Comparison of ENCODE assay signal across 22 cellular contexts in genomic region chr10:125005312-125006187, GRCh38.
DNase-seq lines count a peak whose midpoint lies in the region; ATAC-seq and TF ChIP-seq lines count a peak whose summit lies in the region.
"Had no signal": no experiment of that assay in that cellular context is flagged by ENCODE, and none has a peak within 500 bp of the region (broad histone marks: within the 10 kb centered on the region; RNA-seq: fewer than 3 reads in every experiment).

No MANE protein-coding gene starts in this region.

- no peaks in the 10 kb centered on the region for H3K9me3 ChIP-seq in endodermal cell (ENCODE audit: control insufficient read depth, low read length)
- H3K9me3 ChIP-seq in uterus, result no peaks in the 10 kb centered on the region
- H3K9me3 ChIP-seq in gastrocnemius medialis, result no peaks in the 10 kb centered on the region
- no peaks in the 10 kb centered on the region for H3K9me3 ChIP-seq in CD8-positive, alpha-beta T cell (ENCODE audit: low read length)
- H3K9me3 ChIP-seq: testis had no signal

- no peaks in the 10 kb centered on the region for H3K4me1 ChIP-seq in endodermal cell (ENCODE audit: control insufficient read depth, insufficient read depth, low read length)
- H3K4me1 ChIP-seq in uterus, result peaks cover 7 to 10% of the 10 kb centered on the region in 2 donors
- peaks cover 55 to 73% of the 10 kb centered on the region in 2 donors for H3K4me1 ChIP-seq in gastrocnemius medialis
- no peaks in the 10 kb centered on the region for H3K4me1 ChIP-seq in CD8-positive, alpha-beta T cell (ENCODE audit: insufficient read depth, low read length)

- H3K27me3 ChIP-seq in endodermal cell (ENCODE audit: control insufficient read depth, insufficient read depth, low read length, poor library complexity, severe bottlenecking), result no peaks in the 10 kb centered on the region
- H3K27me3 ChIP-seq in uterus, result no peaks in the 10 kb centered on the region
- H3K27me3 ChIP-seq in gastrocnemius medialis, result no peaks in the 10 kb centered on the region
- no peaks in the 10 kb centered on the region for H3K27me3 ChIP-seq in CD8-positive, alpha-beta T cell (ENCODE audit: insufficient read depth, low read length)
- H3K27me3 ChIP-seq: testis had no signal

- peaks cover 13% of the 10 kb centered on the region for H3K27me3 Mint-ChIP-seq in activated naive CD4-positive, alpha-beta T cell treated with anti-CD3 and anti-CD28 coated beads, Interleukin-2, amount 10 ng/mL, durations not matched to agents 7 days and 5 days
- H3K27me3 Mint-ChIP-seq in endodermal cell (ENCODE audit: insufficient read depth) (no peaks in the 10 kb centered on the region), osteocyte (ENCODE audit: unreplicated experiment) (no peaks in the 10 kb centered on the region)
- no peaks in the 10 kb centered on the region for H3K27me3 Mint-ChIP-seq in CD8-positive, alpha-beta T cell (ENCODE audit: low read depth)
- H3K27me3 Mint-ChIP-seq: CD4-positive, alpha-beta T cell had no signal

- H3K36me3 ChIP-seq in endodermal cell (ENCODE audit: control insufficient read depth, insufficient read depth, low read length), result peaks cover 13% of the 10 kb centered on the region
- no peaks in the 10 kb centered on the region for H3K36me3 ChIP-seq in uterus
- peaks cover 0 to 16% of the 10 kb centered on the region in 2 donors for H3K36me3 ChIP-seq in gastrocnemius medialis
- no peaks in the 10 kb centered on the region for H3K36me3 ChIP-seq in CD8-positive, alpha-beta T cell (ENCODE audit: insufficient read depth, low read length)

- CTCF ChIA-PET in activated naive CD4-positive, alpha-beta T cell treated with anti-CD3 and anti-CD28 coated beads, Interleukin-2, amount 10 ng/mL, durations not matched to agents 7 days and 5 days (lab: Charles Lee), result no interaction called here
- CTCF ChIA-PET in CD8-positive, alpha-beta T cell (lab: Charles Lee), result interaction anchor here (1.2 kb wide), 1 partner anchor 13 kb away, joined by 3 read pairs; no protein-coding TSS in a partner anchor

- H3K4me3 Mint-ChIP-seq in activated naive CD4-positive, alpha-beta T cell treated with anti-CD3 and anti-CD28 coated beads, Interleukin-2, amount 10 ng/mL, durations not matched to agents 7 days and 5 days, result no peak overlapping the region
- H3K4me3 Mint-ChIP-seq in endodermal cell (no peak overlapping the region), osteocyte (ENCODE audit: unreplicated experiment) (no peak overlapping the region)
- H3K4me3 Mint-ChIP-seq in CD8-positive, alpha-beta T cell, result no peak overlapping the region
- H3K4me3 Mint-ChIP-seq: activated naive CD4-positive, alpha-beta T cell treated with anti-CD3 and anti-CD28 coated beads for 36 hours; CD4-positive, alpha-beta T cell had no signal

- no peak for ATAC-seq in gastrocnemius medialis
- no peak for ATAC-seq in CD8-positive, alpha-beta T cell
- ATAC-seq: left lobe of liver had no signal

- no peak overlapping the region for H3K4me3 ChIP-seq in endodermal cell (ENCODE audit: low read length)
- H3K4me3 ChIP-seq in uterus, result no peak overlapping the region
- H3K4me3 ChIP-seq in gastrocnemius medialis, result no peak overlapping the region
- no peak overlapping the region for H3K4me3 ChIP-seq in CD8-positive, alpha-beta T cell (ENCODE audit: low read depth, low read length)
- H3K4me3 ChIP-seq: PC-9, testis had no signal

- no peaks in the 10 kb centered on the region for H3K9me3 Mint-ChIP-seq in activated naive CD4-positive, alpha-beta T cell treated with anti-CD3 and anti-CD28 coated beads, Interleukin-2, amount 10 ng/mL, durations not matched to agents 7 days and 5 days
- H3K9me3 Mint-ChIP-seq in endodermal cell (no peaks in the 10 kb centered on the region), osteocyte (ENCODE audit: unreplicated experiment) (no peaks in the 10 kb centered on the region)
- no peaks in the 10 kb centered on the region for H3K9me3 Mint-ChIP-seq in CD8-positive, alpha-beta T cell
- H3K9me3 Mint-ChIP-seq: activated naive CD4-positive, alpha-beta T cell treated with anti-CD3 and anti-CD28 coated beads for 36 hours; CD4-positive, alpha-beta T cell had no signal

- intact Hi-C loops in uterus (cut with DNase I; ENCODE audit: low total_unique reads) (loop anchor here (10.0 kb wide), 1 partner anchor 69 kb away; no protein-coding TSS in a partner anchor), gastrocnemius medialis (cut with DNase I; ENCODE audit: low total_unique reads) (no loop called here)
- intact Hi-C loops in CD8-positive, alpha-beta T cell (cut with DNase I, micrococcal nuclease), result no loop called here

- POLR2A ChIA-PET in CD8-positive, alpha-beta T cell (lab: Charles Lee), result no interaction called here

- DNase-seq in activated naive CD4-positive, alpha-beta T cell treated with anti-CD3 and anti-CD28 coated beads, Interleukin-2, amount 10 ng/mL, durations not matched to agents 7 days and 5 days, result peak; percentile 14
- no peak for DNase-seq in activated naive CD4-positive, alpha-beta T cell treated with Interleukin-2 at 50 U/mL for 16 hours
- DNase-seq in endodermal cell (no peak), osteocyte (ENCODE audit: extremely low spot score, unreplicated experiment) (no peak), uterus (peak; percentile 11 to 13), gastrocnemius medialis (no peak)
- no peak for DNase-seq in activated CD4-positive, alpha-beta T cell treated with anti-CD3 and anti-CD28 coated beads for 1 hour
- DNase-seq in CD8-positive, alpha-beta T cell, result no peak
- DNase-seq: ACHN; activated CD4-positive, alpha-beta T cell treated with anti-CD3 and anti-CD28 coated beads for 48 hours; activated naive CD4-positive, alpha-beta T cell treated with anti-CD3 and anti-CD28 coated beads for 36 hours; cortex of kidney; DMS53; NCI-H1105; NCI-H82; PC-9; small intestine; stimulated activated CD8-positive, alpha-beta memory T cell treated with anti-CD3 and anti-CD28 coated beads, Interleukin-4, amount 100 ng/mL, for 48 hours; T1000; testis had no signal

- no peaks in the 10 kb centered on the region for H3K4me1 Mint-ChIP-seq in activated naive CD4-positive, alpha-beta T cell treated with anti-CD3 and anti-CD28 coated beads, Interleukin-2, amount 10 ng/mL, durations not matched to agents 7 days and 5 days
- H3K4me1 Mint-ChIP-seq in endodermal cell, result peaks cover 16% of the 10 kb centered on the region
- H3K4me1 Mint-ChIP-seq in osteocyte (ENCODE audit: unreplicated experiment), result peaks cover 32% of the 10 kb centered on the region
- peaks cover 4% of the 10 kb centered on the region for H3K4me1 Mint-ChIP-seq in CD8-positive, alpha-beta T cell (ENCODE audit: low read depth)

- 95 to 97% methylated on average over 27 to 36 of the region's 36 CpGs for WGBS in endodermal cell (ENCODE audit: insufficient coverage in 1 of 2, insufficient read length in 1 of 2), 2 experiments

- TF ChIP-seq CTCF in endodermal cell (conservative IDR thresholded peaks at IDR 0.05), result no peak
- no peak for TF ChIP-seq CTCF in osteocyte (IDR thresholded peaks at IDR 0.05)
- no peak for TF ChIP-seq CTCF in uterus (IDR thresholded peaks at IDR 0.05)
- TF ChIP-seq CTCF in gastrocnemius medialis (IDR thresholded peaks at IDR 0.05 in 4 of 5, conservative IDR thresholded peaks at IDR 0.05 in 1 of 5), result no peak
- TF ChIP-seq CTCF in CD8-positive, alpha-beta T cell (IDR thresholded peaks at IDR 0.05), result no peak

- H3K27ac ChIP-seq in endodermal cell (ENCODE audit: low read depth, low read length), result no peak overlapping the region
- H3K27ac ChIP-seq in uterus, result no peak overlapping the region
- H3K27ac ChIP-seq in gastrocnemius medialis, result peak overlapping the region in 2 of 4 donors; percentile 90 to 93
- H3K27ac ChIP-seq in CD8-positive, alpha-beta T cell (ENCODE audit: low read depth, low read length), result no peak overlapping the region
- H3K27ac ChIP-seq: PC-9, testis had no signal

- in situ Hi-C loops in gastrocnemius medialis (cut with MboI; ENCODE audit: low sequenced_read_pairs in 4 of 4), result no loop called here

- H3K36me3 Mint-ChIP-seq in activated naive CD4-positive, alpha-beta T cell treated with anti-CD3 and anti-CD28 coated beads, Interleukin-2, amount 10 ng/mL, durations not matched to agents 7 days and 5 days, result no peaks in the 10 kb centered on the region
- H3K36me3 Mint-ChIP-seq in endodermal cell (ENCODE audit: low read depth) (peaks cover 14% of the 10 kb centered on the region), osteocyte (ENCODE audit: unreplicated experiment) (peaks cover 9% of the 10 kb centered on the region)
- H3K36me3 Mint-ChIP-seq in CD8-positive, alpha-beta T cell, result no peaks in the 10 kb centered on the region

- TF ChIP-seq POLR2A in uterus (IDR thresholded peaks at IDR 0.05), result no peak
- TF ChIP-seq POLR2A in gastrocnemius medialis (IDR thresholded peaks at IDR 0.05), result no peak

- no peak overlapping the region for H3K9ac ChIP-seq in endodermal cell (ENCODE audit: extremely low read depth, low read length, poor library complexity, severe bottlenecking)

- no peak overlapping the region for H3K27ac Mint-ChIP-seq in activated naive CD4-positive, alpha-beta T cell treated with anti-CD3 and anti-CD28 coated beads, Interleukin-2, amount 10 ng/mL, durations not matched to agents 7 days and 5 days
- H3K27ac Mint-ChIP-seq in endodermal cell, result peak overlapping the region; percentile 48
- H3K27ac Mint-ChIP-seq in osteocyte (ENCODE audit: unreplicated experiment), result peak overlapping the region; percentile 41
- no peak overlapping the region for H3K27ac Mint-ChIP-seq in CD8-positive, alpha-beta T cell
- H3K27ac Mint-ChIP-seq: activated naive CD4-positive, alpha-beta T cell treated with anti-CD3 and anti-CD28 coated beads for 36 hours; CD4-positive, alpha-beta T cell had no signal

Comparison
In these comparisons a context has a peak if more than half of its experiments do, and no peak if none do; other contexts are left out.
1. DNase-seq: peak in activated naive CD4-positive, alpha-beta T cell treated with anti-CD3 and anti-CD28 coated beads, Interleukin-2, amount 10 ng/mL, durations not matched to agents 7 days and 5 days (single experiment) and uterus (2 of 2); none in activated naive CD4-positive, alpha-beta T cell treated with Interleukin-2 at 50 U/mL for 16 hours (single experiment), endodermal cell (single experiment), osteocyte (single experiment), activated CD4-positive, alpha-beta T cell treated with anti-CD3 and anti-CD28 coated beads for 1 hour (single experiment), gastrocnemius medialis (0 of 2) and CD8-positive, alpha-beta T cell (0 of 7).
2. H3K27ac Mint-ChIP-seq: peak in endodermal cell (single experiment) and osteocyte (single experiment); none in activated naive CD4-positive, alpha-beta T cell treated with anti-CD3 and anti-CD28 coated beads, Interleukin-2, amount 10 ng/mL, durations not matched to agents 7 days and 5 days (single experiment) and CD8-positive, alpha-beta T cell (single experiment).